In genomic region chr3:184371570-184372018, GRCh38 we compare ENCODE assay signal across 8 cellular contexts.
DNase-seq lines count a peak whose midpoint lies in the region; ATAC-seq and TF ChIP-seq lines count a peak whose summit lies in the region.

No MANE protein-coding gene starts in this region.

- peak; percentile 11 for DNase-seq in activated CD4-positive, CD25-positive, alpha-beta regulatory T cell treated with anti-CD3 and anti-CD28 coated beads, Interleukin-2, amount 50 U/mL, for 16 hours (ENCODE audit: low read depth, low spot score)
- no peak for DNase-seq in activated CD4-positive, CD25-positive, alpha-beta regulatory T cell treated with anti-CD3 and anti-CD28 coated beads, Interleukin-2, amount 50 U/mL, for 72 hours
- DNase-seq in NCI-H226, result peak; percentile 80
- DNase-seq in WERI-Rb-1, result peak; percentile 84
- DNase-seq in cerebellar cortex (ENCODE audit: low spot score), result peak; percentile 93
- DNase-seq in kidney tubule cell (ENCODE audit: low spot score), result peak; percentile 91
- peak; percentile 42 to 50 for DNase-seq in stimulated activated CD4-positive, alpha-beta T cell treated with anti-CD3 and anti-CD28 coated beads, Interleukin-2, amount 100 ng/mL, for 48 hours

- H3K27me3 ChIP-seq in WERI-Rb-1 (ENCODE audit: insufficient read depth, low read depth, severe bottlenecking), result no peaks in the 10 kb centered on the region

- peak; percentile 53 for ATAC-seq in HG03378 (IDR thresholded peaks at IDR 0.05; ENCODE audit: unreplicated experiment)

- peak; percentile 99 for TF ChIP-seq CTCF in WERI-Rb-1 (IDR thresholded peaks at IDR 0.05; ENCODE audit: low read depth, low read length)

- no peak overlapping the region; the same call in 1 of the 2 replicates for H3K27ac ChIP-seq in WERI-Rb-1

- no peaks in the 10 kb centered on the region for H3K9me3 ChIP-seq in WERI-Rb-1 (ENCODE audit: severe bottlenecking)

- peaks cover 35% of the 10 kb centered on the region for H3K36me3 ChIP-seq in WERI-Rb-1

- H3K4me3 ChIP-seq in WERI-Rb-1 (ENCODE audit: low read depth, low read length), result no peak overlapping the region
